6 cellular contexts compared by ENCODE assay signal in the genomic region with DNA sequence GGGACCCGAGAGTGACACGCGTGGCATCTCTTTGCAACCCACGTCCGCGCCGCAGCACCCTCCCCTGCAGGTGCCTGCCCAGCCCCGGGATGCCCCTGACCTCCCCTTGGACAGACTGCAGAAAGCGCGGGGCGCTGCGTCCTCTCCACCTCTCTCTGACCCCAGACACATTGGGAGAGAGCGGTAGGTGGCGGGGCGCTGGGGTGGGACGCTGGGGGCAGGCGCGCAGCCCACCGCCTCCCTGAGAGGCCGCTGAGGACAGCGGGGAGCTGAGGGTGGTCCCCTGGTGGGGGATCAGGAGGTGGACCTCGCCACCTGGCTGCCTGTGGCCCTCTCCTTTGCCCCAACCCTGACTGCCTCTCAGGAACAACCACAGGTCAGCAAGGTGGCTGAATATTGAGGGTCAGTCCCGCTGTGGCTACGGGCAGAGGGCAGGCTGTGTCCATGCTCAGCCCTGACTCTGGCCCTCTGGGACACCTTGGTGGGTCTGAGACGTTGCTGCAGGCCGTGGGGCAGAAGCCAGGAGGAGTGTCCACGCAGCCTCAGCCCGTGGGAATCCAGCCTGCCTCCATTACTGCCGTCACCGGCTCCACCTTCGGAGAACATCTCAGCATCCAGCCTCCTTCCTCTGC. TPM values are rescaled to one million over a fixed set of nuclear protein-coding genes. Genes with fewer than 3 reads are reported as not detected.
DNase-seq lines count a peak whose midpoint lies in the region; TF ChIP-seq lines count a peak whose summit lies in the region.

No MANE protein-coding gene starts in this region.

- H3K27ac ChIP-seq in VCaP (peak overlapping the region; percentile 98), liver (ENCODE audit: low read depth in 1 of 2, low read length in 2 of 2) (peak overlapping the region in 1 of 2 donors; percentile 69)

- peak overlapping the region; percentile 54 to 94 (median 68) for H3K4me3 ChIP-seq in liver (ENCODE audit: low read depth in 1 of 3, low read length in 3 of 3)

- in situ Hi-C loops in KBM-7 (cut with MboI; ENCODE audit: low pct_unique_long_range_greater_than_20kb, low sequenced_read_pairs), result no loop called here

- H3K27me3 ChIP-seq in liver (ENCODE audit: control insufficient read depth in 4 of 4, insufficient read depth in 4 of 4, low read length in 3 of 4), result no peaks in the 10 kb centered on the region

- TF ChIP-seq CTCF in VCaP (conservative IDR thresholded peaks at IDR 0.05) (no peak), liver (IDR thresholded peaks at IDR 0.05; ENCODE audit: low read depth, low read length, missing input control) (no peak)

- DNase-seq in NCI-H2029 (lab: John Stamatoyannopoulos, UW) (no peak), KBM-7 (no peak), mesenteric fat pad (ENCODE audit: low spot score) (no peak)

- H3K4me1 ChIP-seq in ES-I3 (ENCODE audit: insufficient read depth, low read length), result peaks cover 4% of the 10 kb centered on the region; the same call in 1 of the 2 replicates
- H3K4me1 ChIP-seq in liver (ENCODE audit: control insufficient read depth in 4 of 4, insufficient read depth in 4 of 4, low read length in 3 of 4), result peaks cover 13 to 39% (median 32%) of the 10 kb centered on the region in 4 donors

- 24% methylated on average over 31 of the region's 31 CpGs for WGBS in liver

- H3K9ac ChIP-seq in ES-I3 (ENCODE audit: low read depth, low read length) (peak overlapping the region; percentile 72), liver (ENCODE audit: low read depth in 1 of 2, low read length in 2 of 2) (peak overlapping the region in 1 of 2 donors; percentile 81)

- TF ChIP-seq RAD21 in liver (IDR thresholded peaks at IDR 0.05), result no peak

- no peaks in the 10 kb centered on the region for H3K9me3 ChIP-seq in ES-I3 (ENCODE audit: control insufficient read depth, insufficient read depth, low read length)
- H3K9me3 ChIP-seq in liver (ENCODE audit: control insufficient read depth in 4 of 4, low read length in 3 of 4), result no peaks in the 10 kb centered on the region

- H3K36me3 ChIP-seq in ES-I3 (ENCODE audit: insufficient read depth, low read length) (no peaks in the 10 kb centered on the region), liver (ENCODE audit: control insufficient read depth in 4 of 4, insufficient read depth in 3 of 4, low read depth in 1 of 4, low read length in 3 of 4) (peaks cover 0 to 2% (median 0%) of the 10 kb centered on the region in 4 donors)

TF ChIP-seq in liver, 16 proteins besides CTCF, POLR2A, EP300 and RAD21:
- TF ChIP-seq RXRA (IDR thresholded peaks at IDR 0.05) (no peak), HNF4A (conservative IDR thresholded peaks at IDR 0.05) (no peak), EGR1 (IDR thresholded peaks at IDR 0.05; ENCODE audit: low read depth in 2 of 2) (no peak), SP1 (IDR thresholded peaks at IDR 0.05) (no peak), FOXA2 (IDR thresholded peaks at IDR 0.05) (no peak), GABPA (IDR thresholded peaks at IDR 0.05 in 1 of 2, conservative IDR thresholded peaks at IDR 0.05 in 1 of 2) (no peak), JUND (IDR thresholded peaks at IDR 0.05) (no peak), HNF4G (IDR thresholded peaks at IDR 0.05) (no peak), FOXA1 (IDR thresholded peaks at IDR 0.05) (no peak), YY1 (IDR thresholded peaks at IDR 0.05) (no peak), TAF1 (conservative IDR thresholded peaks at IDR 0.05) (no peak)
- TF ChIP-seq, protein P1, sequence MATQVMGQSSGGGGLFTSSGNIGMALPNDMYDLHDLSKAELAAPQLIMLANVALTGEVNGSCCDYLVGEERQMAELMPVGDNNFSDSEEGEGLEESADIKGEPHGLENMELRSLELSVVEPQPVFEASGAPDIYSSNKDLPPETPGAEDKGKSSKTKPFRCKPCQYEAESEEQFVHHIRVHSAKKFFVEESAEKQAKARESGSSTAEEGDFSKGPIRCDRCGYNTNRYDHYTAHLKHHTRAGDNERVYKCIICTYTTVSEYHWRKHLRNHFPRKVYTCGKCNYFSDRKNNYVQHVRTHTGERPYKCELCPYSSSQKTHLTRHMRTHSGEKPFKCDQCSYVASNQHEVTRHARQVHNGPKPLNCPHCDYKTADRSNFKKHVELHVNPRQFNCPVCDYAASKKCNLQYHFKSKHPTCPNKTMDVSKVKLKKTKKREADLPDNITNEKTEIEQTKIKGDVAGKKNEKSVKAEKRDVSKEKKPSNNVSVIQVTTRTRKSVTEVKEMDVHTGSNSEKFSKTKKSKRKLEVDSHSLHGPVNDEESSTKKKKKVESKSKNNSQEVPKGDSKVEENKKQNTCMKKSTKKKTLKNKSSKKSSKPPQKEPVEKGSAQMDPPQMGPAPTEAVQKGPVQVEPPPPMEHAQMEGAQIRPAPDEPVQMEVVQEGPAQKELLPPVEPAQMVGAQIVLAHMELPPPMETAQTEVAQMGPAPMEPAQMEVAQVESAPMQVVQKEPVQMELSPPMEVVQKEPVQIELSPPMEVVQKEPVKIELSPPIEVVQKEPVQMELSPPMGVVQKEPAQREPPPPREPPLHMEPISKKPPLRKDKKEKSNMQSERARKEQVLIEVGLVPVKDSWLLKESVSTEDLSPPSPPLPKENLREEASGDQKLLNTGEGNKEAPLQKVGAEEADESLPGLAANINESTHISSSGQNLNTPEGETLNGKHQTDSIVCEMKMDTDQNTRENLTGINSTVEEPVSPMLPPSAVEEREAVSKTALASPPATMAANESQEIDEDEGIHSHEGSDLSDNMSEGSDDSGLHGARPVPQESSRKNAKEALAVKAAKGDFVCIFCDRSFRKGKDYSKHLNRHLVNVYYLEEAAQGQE (IDR thresholded peaks at IDR 0.05), result no peak
- TF ChIP-seq, protein P2, sequence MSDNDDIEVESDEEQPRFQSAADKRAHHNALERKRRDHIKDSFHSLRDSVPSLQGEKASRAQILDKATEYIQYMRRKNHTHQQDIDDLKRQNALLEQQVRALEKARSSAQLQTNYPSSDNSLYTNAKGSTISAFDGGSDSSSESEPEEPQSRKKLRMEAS (IDR thresholded peaks at IDR 0.05), result no peak
- TF ChIP-seq, protein P3, sequence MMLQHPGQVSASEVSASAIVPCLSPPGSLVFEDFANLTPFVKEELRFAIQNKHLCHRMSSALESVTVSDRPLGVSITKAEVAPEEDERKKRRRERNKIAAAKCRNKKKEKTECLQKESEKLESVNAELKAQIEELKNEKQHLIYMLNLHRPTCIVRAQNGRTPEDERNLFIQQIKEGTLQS (IDR thresholded peaks at IDR 0.05), result no peak
- TF ChIP-seq, protein P4, sequence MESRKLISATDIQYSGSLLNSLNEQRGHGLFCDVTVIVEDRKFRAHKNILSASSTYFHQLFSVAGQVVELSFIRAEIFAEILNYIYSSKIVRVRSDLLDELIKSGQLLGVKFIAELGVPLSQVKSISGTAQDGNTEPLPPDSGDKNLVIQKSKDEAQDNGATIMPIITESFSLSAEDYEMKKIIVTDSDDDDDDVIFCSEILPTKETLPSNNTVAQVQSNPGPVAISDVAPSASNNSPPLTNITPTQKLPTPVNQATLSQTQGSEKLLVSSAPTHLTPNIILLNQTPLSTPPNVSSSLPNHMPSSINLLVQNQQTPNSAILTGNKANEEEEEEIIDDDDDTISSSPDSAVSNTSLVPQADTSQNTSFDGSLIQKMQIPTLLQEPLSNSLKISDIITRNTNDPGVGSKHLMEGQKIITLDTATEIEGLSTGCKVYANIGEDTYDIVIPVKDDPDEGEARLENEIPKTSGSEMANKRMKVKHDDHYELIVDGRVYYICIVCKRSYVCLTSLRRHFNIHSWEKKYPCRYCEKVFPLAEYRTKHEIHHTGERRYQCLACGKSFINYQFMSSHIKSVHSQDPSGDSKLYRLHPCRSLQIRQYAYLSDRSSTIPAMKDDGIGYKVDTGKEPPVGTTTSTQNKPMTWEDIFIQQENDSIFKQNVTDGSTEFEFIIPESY (IDR thresholded peaks at IDR 0.05), result no peak

RNA-seq across cellular contexts. Expression of a gene that starts 0.8 kb away (rescaled TPM):
- 10 to 100 TPM; 25.2 to 30.4 TPM for total RNA-seq in liver
- 10 to 100 TPM; 21.0 to 26.3 TPM for polyA plus RNA-seq in liver
- total RNA-seq in mesenteric fat pad, result 56.5 TPM

RNA-seq across cellular contexts. Expression of a gene that starts 5.8 kb away (rescaled TPM):
- total RNA-seq in liver (1 to 10 TPM in 1 of 2 donors, under 1 TPM in 1; 0.79 to 1.5 TPM), mesenteric fat pad (2.1 TPM)
- 1 to 10 TPM in 1 of 2 donors, under 1 TPM in 1; 0.51 to 1.1 TPM for polyA plus RNA-seq in liver

RNA-seq across cellular contexts. Expression of a gene that starts 27.9 kb away (rescaled TPM):
- total RNA-seq in liver (not detected), mesenteric fat pad (2.9 TPM)
- under 1 TPM; 0.39 to 0.40 TPM for polyA plus RNA-seq in liver

RNA-seq across cellular contexts. Expression of a gene that starts 33.3 kb away (rescaled TPM):
- total RNA-seq in liver (10 to 100 TPM; 17.9 to 24.8 TPM), mesenteric fat pad (36.6 TPM)
- 10 to 100 TPM in 1 of 2 donors, 1 to 10 TPM in 1; 2.7 to 12.0 TPM for polyA plus RNA-seq in liver

RNA-seq across cellular contexts. Expression of a gene that starts 34.0 kb away (rescaled TPM):
- total RNA-seq in liver (10 to 100 TPM in 1 of 2 donors, 1 to 10 TPM in 1; 9.3 to 11.2 TPM), mesenteric fat pad (11.6 TPM)
- 10 to 100 TPM in 1 of 2 donors, 1 to 10 TPM in 1; 9.5 to 14.9 TPM for polyA plus RNA-seq in liver
